Comparison of ENCODE assay signal across 20 cellular contexts in the genomic region with DNA sequence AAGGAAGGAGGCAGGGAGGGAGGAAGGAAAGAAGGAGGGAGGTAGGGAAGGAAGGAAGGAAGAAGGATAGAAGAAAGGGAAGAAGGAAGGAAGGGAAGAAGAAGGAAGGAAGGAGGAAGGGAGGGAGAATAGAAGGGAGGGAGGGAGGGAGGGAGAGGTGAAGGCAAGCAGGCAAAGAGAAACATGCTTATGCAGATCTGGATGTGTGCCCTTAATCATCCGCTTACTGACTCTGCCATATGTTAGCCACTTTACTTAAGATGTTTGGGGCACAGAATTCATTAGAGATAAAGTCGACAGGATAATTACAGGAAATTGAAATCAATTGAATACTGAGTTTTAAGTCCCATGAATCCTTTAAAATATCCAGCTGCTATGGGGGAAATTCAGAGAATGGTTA.
"Had no signal": no experiment of that assay in that cellular context is flagged by ENCODE, and none has a peak within 500 bp of the region (broad histone marks: within the 10 kb centered on the region; RNA-seq: fewer than 3 reads in every experiment).

No MANE protein-coding gene starts in this region.

- H3K27ac ChIP-seq: foreskin keratinocyte, hepatocyte, left ventricle myocardium inferior, pancreas, suprapubic skin, thyroid gland had no signal

- H3K36me3 ChIP-seq: left ventricle myocardium inferior, pancreas, suprapubic skin, thyroid gland had no signal

- H3K4me3 Mint-ChIP-seq: naive B cell, nephron, type B pancreatic cell had no signal

- H3K27me3 ChIP-seq: foreskin keratinocyte, hepatocyte, pancreas, suprapubic skin, thyroid gland had no signal

- H3K4me1 Mint-ChIP-seq: naive B cell, nephron had no signal

- H3K4me3 ChIP-seq: hepatocyte, left ventricle myocardium inferior, pancreas, smooth muscle cell, suprapubic skin, thyroid gland had no signal

- DNase-seq: erythroblast; foreskin keratinocyte; head of caudate nucleus; kidney; left cardiac atrium; left ventricle myocardium inferior; mesendoderm; naive B cell; occipital lobe; pancreas; right cardiac atrium; stimulated activated CD4-positive, alpha-beta T cell treated with anti-CD3 and anti-CD28 coated beads, Interleukin-2, amount 100 ng/mL, for 48 hours; stimulated activated naive CD8-positive, alpha-beta T cell treated with anti-CD3 and anti-CD28 coated beads, Interleukin-15, Interleukin-2, amounts not matched to agents 100 U/mL and 50 U/mL, for 24 hours; thyroid gland had no signal

- H3K9me3 ChIP-seq: pancreas, suprapubic skin, thyroid gland had no signal

- H3K36me3 Mint-ChIP-seq: naive B cell, type B pancreatic cell had no signal

- ATAC-seq: foreskin keratinocyte; left cardiac atrium; pancreas; right cardiac atrium; stimulated activated naive CD8-positive, alpha-beta T cell treated with anti-CD3 and anti-CD28 coated beads, Interleukin-15, Interleukin-2, amounts not matched to agents 100 U/mL and 50 U/mL, for 24 hours had no signal

- H3K27ac Mint-ChIP-seq: naive B cell, nephron, progenitor cell of endocrine pancreas, type B pancreatic cell had no signal

- H3K27me3 Mint-ChIP-seq: naive B cell, progenitor cell of endocrine pancreas, type B pancreatic cell had no signal
